In the genomic region with DNA sequence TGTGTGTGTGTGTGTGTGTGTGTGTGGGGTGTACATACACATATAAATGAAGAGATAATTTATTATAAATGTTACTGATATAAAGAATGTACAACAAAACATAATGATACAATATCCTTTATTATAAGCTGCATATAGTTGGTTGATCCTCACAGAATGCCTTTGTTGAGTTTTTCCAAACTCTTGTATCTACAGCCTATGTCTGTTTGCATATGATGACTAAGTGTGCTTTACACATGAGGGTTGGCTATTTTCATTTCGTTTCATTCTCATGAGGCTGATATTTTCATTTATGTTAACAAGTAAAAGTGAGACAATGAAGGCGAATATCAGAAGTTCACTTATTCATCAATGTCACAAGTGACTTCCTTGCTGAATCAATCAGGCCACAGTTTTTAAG, we compare ENCODE assay signal across 9 cellular contexts.
"Had no signal": no experiment of that assay in that cellular context is flagged by ENCODE, and none has a peak within 500 bp of the region (broad histone marks: within the 10 kb centered on the region; RNA-seq: fewer than 3 reads in every experiment).

No MANE protein-coding gene starts in this region.

- ATAC-seq: HCT116 had no signal

- H3K4me2 ChIP-seq: KMS-11 had no signal

- DNase-seq: GM23248, GOT3, H7, HFFc6, KBM-7 had no signal

- H3K27ac ChIP-seq: GM23248, KMS-11 had no signal

- FAIRE-seq: HTR-8/SVneo had no signal

- H3K9me3 ChIP-seq: HAP-1 had no signal

- H3K4me3 ChIP-seq: GM23248, HAP-1 had no signal

- H3K36me3 ChIP-seq: HAP-1 had no signal

- H3K4me1 ChIP-seq: HAP-1 had no signal
